ENCODE assay signal across 13 cellular contexts in genomic region chr11:115996125-115996807, GRCh38.
DNase-seq lines count a peak whose midpoint lies in the region; ATAC-seq, FAIRE-seq and TF ChIP-seq lines count a peak whose summit lies in the region.
"Had no signal": no experiment of that assay in that cellular context is flagged by ENCODE, and none has a peak within 500 bp of the region (broad histone marks: within the 10 kb centered on the region; RNA-seq: fewer than 3 reads in every experiment).

No MANE protein-coding gene starts in this region.

- H3K79me2 ChIP-seq in hepatocyte: no peaks in the 10 kb centered on the region

- peak; percentile 46 for DNase-seq in GM12892 (ENCODE audit: insufficient read length)
- no peak for DNase-seq in CD4-positive, alpha-beta memory T cell
- no peak for DNase-seq in hepatocyte (ENCODE audit: low spot score)
- DNase-seq in Ammon's horn (ENCODE audit: low spot score): no peak
- no peak for DNase-seq in occipital lobe (lab: John Stamatoyannopoulos, UW)
- DNase-seq: foreskin keratinocyte, HFFc6, T-helper 1 cell had no signal

- H3K4me3 ChIP-seq in CD4-positive, alpha-beta memory T cell (ENCODE audit: low read length in 2 of 2): no peak overlapping the region
- H3K4me3 ChIP-seq in hepatocyte: no peak overlapping the region
- H3K4me3 ChIP-seq: suprapubic skin had no signal

- POLR2A ChIA-PET in CD4-positive, alpha-beta memory T cell (lab: Charles Lee; ENCODE audit: partially characterized antibody): no interaction called here

- no peak overlapping the region for H3K27ac ChIP-seq in CD4-positive, alpha-beta memory T cell (ENCODE audit: low read depth, low read length)
- H3K27ac ChIP-seq in hepatocyte: no peak overlapping the region
- H3K27ac ChIP-seq: foreskin keratinocyte, suprapubic skin had no signal

- H3K4me2 ChIP-seq in hepatocyte: no peak overlapping the region

- H3K4me1 Mint-ChIP-seq in CD4-positive, alpha-beta memory T cell: no peaks in the 10 kb centered on the region

- peak; percentile 96 for ATAC-seq in GM19397 (IDR thresholded peaks at IDR 0.05; ENCODE audit: unreplicated experiment)
- peak; percentile 99 for ATAC-seq in HG02798 (IDR thresholded peaks at IDR 0.05; ENCODE audit: poor library complexity, unreplicated experiment)
- ATAC-seq in HG03457 (IDR thresholded peaks at IDR 0.05; ENCODE audit: unreplicated experiment): peak; percentile 93
- ATAC-seq: foreskin keratinocyte had no signal

- intact Hi-C loops in CD4-positive, alpha-beta memory T cell (cut with micrococcal nuclease): no loop called here

- no peaks in the 10 kb centered on the region for H3K36me3 Mint-ChIP-seq in CD4-positive, alpha-beta memory T cell

- H3K4me3 Mint-ChIP-seq in CD4-positive, alpha-beta memory T cell: no peak overlapping the region
- H3K4me3 Mint-ChIP-seq: dendritic cell treated with granulocyte-macrophage colony-stimulating factor and Interleukin-4, amounts not matched to agents 40 ng/mL and 50 ng/mL, for 4 days; HFFc6 had no signal

- no peak overlapping the region for H3K27ac Mint-ChIP-seq in CD4-positive, alpha-beta memory T cell
- H3K27ac Mint-ChIP-seq: dendritic cell treated with granulocyte-macrophage colony-stimulating factor and Interleukin-4, amounts not matched to agents 40 ng/mL and 50 ng/mL, for 4 days; HFFc6 had no signal

- no peaks in the 10 kb centered on the region for H4K20me1 ChIP-seq in hepatocyte (ENCODE audit: insufficient read depth, poor library complexity, severe bottlenecking)

- no peaks in the 10 kb centered on the region for H3K9me3 ChIP-seq in CD4-positive, alpha-beta memory T cell (ENCODE audit: control insufficient read depth in 1 of 2, low read length in 2 of 2)
- H3K9me3 ChIP-seq in hepatocyte (ENCODE audit: low read depth): no peaks in the 10 kb centered on the region
- H3K9me3 ChIP-seq: suprapubic skin had no signal

- peaks cover 0 to 4% (median 0%) of the 10 kb centered on the region in 8 donors for H3K9me3 Mint-ChIP-seq in CD4-positive, alpha-beta memory T cell
- H3K9me3 Mint-ChIP-seq: dendritic cell treated with granulocyte-macrophage colony-stimulating factor and Interleukin-4, amounts not matched to agents 40 ng/mL and 50 ng/mL, for 4 days had no signal

- no peaks in the 10 kb centered on the region for H3K9me2 ChIP-seq in hepatocyte (replicated peaks; ENCODE audit: insufficient read depth)

- H3K36me3 ChIP-seq in CD4-positive, alpha-beta memory T cell (ENCODE audit: insufficient read depth, low read length): no peaks in the 10 kb centered on the region
- H3K36me3 ChIP-seq in hepatocyte (replicated peaks; ENCODE audit: insufficient read depth, low read depth): no peaks in the 10 kb centered on the region
- H3K36me3 ChIP-seq: suprapubic skin had no signal

- no peak overlapping the region for H2AFZ ChIP-seq in hepatocyte

- no peak for TF ChIP-seq CTCF in hepatocyte (IDR thresholded peaks at IDR 0.05; ENCODE audit: poor library complexity)

- H3K27me3 ChIP-seq in CD4-positive, alpha-beta memory T cell (ENCODE audit: insufficient read depth, low read length): no peaks in the 10 kb centered on the region
- H3K27me3 ChIP-seq in hepatocyte: peaks cover 4% of the 10 kb centered on the region
- H3K27me3 ChIP-seq: suprapubic skin had no signal

- FAIRE-seq in GM12892 (lab: Jason Lieb, UNC): peak; percentile 100

- no peaks in the 10 kb centered on the region for H3K4me1 ChIP-seq in CD4-positive, alpha-beta memory T cell (ENCODE audit: insufficient read depth, low read length)
- H3K4me1 ChIP-seq in hepatocyte (ENCODE audit: insufficient read depth): no peaks in the 10 kb centered on the region
- H3K4me1 ChIP-seq: suprapubic skin had no signal

- CTCF ChIA-PET in CD4-positive, alpha-beta memory T cell (lab: Charles Lee; ENCODE audit: partially characterized antibody): no interaction called here

- H3K27me3 Mint-ChIP-seq in CD4-positive, alpha-beta memory T cell: peaks cover 0 to 4% of the 10 kb centered on the region in 2 donors

- no peak for TF ChIP-seq POLR2A in GM12892 (IDR thresholded peaks at IDR 0.05; ENCODE audit: low read depth, low read length)

- 90% methylated on average over 5 of the region's 5 CpGs for WGBS in hepatocyte (ENCODE audit: low lambda C conversion rate, missing lambda C conversion rate)
